13 cellular contexts compared by ENCODE assay signal in the genomic region with DNA sequence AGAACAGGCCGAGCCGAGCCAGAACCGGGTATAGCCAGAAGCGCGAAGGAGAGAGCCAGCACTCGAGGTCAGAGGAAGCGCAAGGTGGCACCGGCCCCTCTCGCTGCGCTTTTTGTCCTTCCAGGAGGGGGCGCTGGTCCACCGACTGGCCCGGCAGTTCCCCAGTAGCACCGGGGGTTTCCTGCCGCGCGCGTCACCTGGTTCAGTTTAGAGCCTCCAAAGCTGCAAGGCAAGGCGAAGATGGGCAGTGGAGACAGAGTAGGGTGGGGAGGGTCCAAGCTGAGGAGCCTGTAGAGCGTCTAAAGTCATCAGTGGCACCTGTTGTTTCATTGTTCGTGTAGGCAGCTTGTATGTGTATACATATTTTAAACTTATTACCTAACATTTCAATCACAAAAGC. TPM values are rescaled to one million over a fixed set of nuclear protein-coding genes. Genes with fewer than 3 reads are reported as not detected.
DNase-seq lines count a peak whose midpoint lies in the region; ATAC-seq, FAIRE-seq and TF ChIP-seq lines count a peak whose summit lies in the region.
"Had no signal": no experiment of that assay in that cellular context is flagged by ENCODE, and none has a peak within 500 bp of the region (broad histone marks: within the 10 kb centered on the region; RNA-seq: fewer than 3 reads in every experiment).

No MANE protein-coding gene starts in this region.

- H3K27me3 ChIP-seq in WERI-Rb-1 (ENCODE audit: insufficient read depth, low read depth, severe bottlenecking) (no peaks in the 10 kb centered on the region), vagina (no peaks in the 10 kb centered on the region)

- peaks cover 15% of the 10 kb centered on the region for H3K27me3 Mint-ChIP-seq in activated naive CD4-positive, alpha-beta T cell treated with anti-CD3 and anti-CD28 coated beads for 36 hours (ENCODE audit: low read depth)

- H3K9me3 Mint-ChIP-seq in activated naive CD4-positive, alpha-beta T cell treated with anti-CD3 and anti-CD28 coated beads for 36 hours, result no peaks in the 10 kb centered on the region

- peak; percentile 38 for ATAC-seq in stimulated activated naive CD8-positive, alpha-beta T cell treated with anti-CD3 and anti-CD28 coated beads, Interleukin-15, Interleukin-2, amounts not matched to agents 100 U/mL and 50 U/mL, for 24 hours
- ATAC-seq: naive thymus-derived CD4-positive, alpha-beta T cell had no signal

- no peaks in the 10 kb centered on the region for H3K4me1 Mint-ChIP-seq in activated naive CD4-positive, alpha-beta T cell treated with anti-CD3 and anti-CD28 coated beads for 36 hours (ENCODE audit: low read depth)

- TF ChIP-seq POLR2A in vagina (IDR thresholded peaks at IDR 0.05), result no peak

- H3K4me3 ChIP-seq in WERI-Rb-1 (ENCODE audit: low read depth, low read length), result no peak overlapping the region
- H3K4me3 ChIP-seq in vagina, result no peak overlapping the region

- intact Hi-C loops in activated naive CD4-positive, alpha-beta T cell treated with anti-CD3 and anti-CD28 coated beads for 36 hours (cut with micrococcal nuclease), result no loop called here
- intact Hi-C loops in vagina (cut with DNase I), result loop anchor here (10.0 kb wide), 2 partner anchors 68 to 358 kb away; no protein-coding TSS in a partner anchor

- H3K36me3 ChIP-seq in WERI-Rb-1 (no peaks in the 10 kb centered on the region), vagina (no peaks in the 10 kb centered on the region)

- H3K4me3 Mint-ChIP-seq in activated naive CD4-positive, alpha-beta T cell treated with anti-CD3 and anti-CD28 coated beads for 36 hours, result no peak overlapping the region
- H3K4me3 Mint-ChIP-seq: naive thymus-derived CD4-positive, alpha-beta T cell had no signal

- DNase-seq in activated naive CD4-positive, alpha-beta T cell treated with anti-CD3 and anti-CD28 coated beads for 36 hours, result peak; percentile 69
- no peak for DNase-seq in activated naive CD4-positive, alpha-beta T cell (lab: John Stamatoyannopoulos, UW)
- DNase-seq in WERI-Rb-1 (no peak), germinal center (ENCODE audit: low spot score) (peak; percentile 43), SIG-M5 (lab: John Stamatoyannopoulos, UW) (no peak), urothelium cell line (ENCODE audit: low spot score) (no peak), vagina (ENCODE audit: extremely low spot score in 2 of 2) (no peak)
- peak; percentile 63 for DNase-seq in stimulated activated naive CD8-positive, alpha-beta T cell treated with anti-CD3 and anti-CD28 coated beads, Interleukin-15, Interleukin-2, amounts not matched to agents 100 U/mL and 50 U/mL, for 24 hours
- DNase-seq: COR-L47; NCI-H1092 treated with DMSO at 0.1 percent for 48 hours; stimulated activated naive CD4-positive, alpha-beta T cell treated with Interleukin-2 at 50 U/mL for 16 hours had no signal

- H3K27ac ChIP-seq in WERI-Rb-1, result no peak overlapping the region
- no peak overlapping the region for H3K27ac ChIP-seq in vagina

- no peaks in the 10 kb centered on the region for H3K36me3 Mint-ChIP-seq in activated naive CD4-positive, alpha-beta T cell treated with anti-CD3 and anti-CD28 coated beads for 36 hours (ENCODE audit: low read depth)
- H3K36me3 Mint-ChIP-seq: naive thymus-derived CD4-positive, alpha-beta T cell had no signal

- H3K4me1 ChIP-seq in vagina, result no peaks in the 10 kb centered on the region

- FAIRE-seq in urothelium cell line (lab: Jason Lieb, UNC), result no peak

- H3K9me3 ChIP-seq in WERI-Rb-1 (ENCODE audit: severe bottlenecking), result no peaks in the 10 kb centered on the region
- no peaks in the 10 kb centered on the region for H3K9me3 ChIP-seq in vagina

- TF ChIP-seq CTCF in WERI-Rb-1 (IDR thresholded peaks at IDR 0.05; ENCODE audit: low read depth, low read length) (peak; percentile 62), vagina (IDR thresholded peaks at IDR 0.05) (no peak)

- CTCF ChIA-PET in activated naive CD4-positive, alpha-beta T cell treated with anti-CD3 and anti-CD28 coated beads for 36 hours (lab: Charles Lee), result interaction anchor here (1.1 to 5.5 kb wide), 3 partner anchors 34 to 354 kb away, joined by 4 to 25 read pairs (median 5); no protein-coding TSS in a partner anchor

- no peak overlapping the region for H3K27ac Mint-ChIP-seq in activated naive CD4-positive, alpha-beta T cell treated with anti-CD3 and anti-CD28 coated beads for 36 hours
- H3K27ac Mint-ChIP-seq: naive thymus-derived CD4-positive, alpha-beta T cell had no signal

RNA-seq across cellular contexts. Expression of gene NR2E3, which starts 7.6 kb away (rescaled TPM):
- total RNA-seq in activated naive CD4-positive, alpha-beta T cell treated with anti-CD3 and anti-CD28 coated beads for 36 hours, result not detected
- total RNA-seq in vagina, result 0.98 TPM
- total RNA-seq: naive thymus-derived CD4-positive, alpha-beta T cell; T-helper 1 cell treated with Interleukin-12 subunit alpha and Interleukin-12 subunit beta and Interleukin-4 antibody, amounts not matched to agents 30 ng/mL and 1 ng/mL, for 36 hours had no signal

Comparison
In these comparisons a context has a peak if more than half of its experiments do, and no peak if none do; other contexts are left out.
1. DNase-seq: peak in activated naive CD4-positive, alpha-beta T cell treated with anti-CD3 and anti-CD28 coated beads for 36 hours (single experiment), germinal center (single experiment) and stimulated activated naive CD8-positive, alpha-beta T cell treated with anti-CD3 and anti-CD28 coated beads, Interleukin-15, Interleukin-2, amounts not matched to agents 100 U/mL and 50 U/mL, for 24 hours (single experiment); none in activated naive CD4-positive, alpha-beta T cell (0 of 4), WERI-Rb-1 (single experiment), SIG-M5 (single experiment), urothelium cell line (single experiment) and vagina (0 of 2).